In the genomic region with DNA sequence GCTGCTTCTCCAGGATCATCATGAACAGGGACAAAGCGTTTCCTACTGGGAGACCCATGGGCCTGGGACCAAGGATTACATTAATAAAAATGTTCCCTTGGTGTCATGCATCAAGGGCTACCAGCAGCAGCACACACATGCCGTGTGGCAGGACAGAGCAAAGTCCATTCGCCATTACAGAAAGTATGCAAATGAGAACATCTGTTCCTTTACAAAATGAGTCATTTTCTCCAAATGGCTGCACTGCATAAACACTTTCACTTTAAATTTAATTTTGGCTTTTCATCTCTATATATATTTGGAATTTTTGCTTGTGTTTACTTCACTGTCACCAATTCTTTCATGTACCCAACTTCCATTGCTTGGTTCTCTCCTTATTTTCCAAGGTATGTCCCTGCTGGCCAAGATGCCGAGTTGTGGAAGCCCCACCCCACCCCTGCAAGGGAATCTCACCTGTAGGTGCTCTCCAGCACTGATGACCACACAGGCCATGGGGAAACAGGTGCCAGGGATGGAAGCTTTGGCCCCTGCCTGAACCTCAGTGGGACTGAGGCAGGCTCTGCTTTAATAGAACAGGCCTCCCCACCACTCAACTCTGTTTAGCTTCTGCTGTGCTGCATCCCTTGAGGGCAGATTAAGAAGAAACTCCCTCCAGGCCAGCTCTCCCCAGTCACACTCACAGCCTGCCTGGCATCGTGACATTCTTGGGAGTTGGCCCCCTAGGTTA, we compare ENCODE assay signal across 11 cellular contexts. TPM values are rescaled to one million over a fixed set of nuclear protein-coding genes. Genes with fewer than 3 reads are reported as not detected.
DNase-seq lines count a peak whose midpoint lies in the region; ATAC-seq and TF ChIP-seq lines count a peak whose summit lies in the region.
"Had no signal": no experiment of that assay in that cellular context is flagged by ENCODE, and none has a peak within 500 bp of the region (broad histone marks: within the 10 kb centered on the region; RNA-seq: fewer than 3 reads in every experiment).

No MANE protein-coding gene starts in this region.

- ATAC-seq in GM18861 (IDR thresholded peaks at IDR 0.05; ENCODE audit: unreplicated experiment), result peak; percentile 82
- peak; percentile 77 for ATAC-seq in HG03108 (IDR thresholded peaks at IDR 0.05; ENCODE audit: unreplicated experiment)
- ATAC-seq in GM21367 (IDR thresholded peaks at IDR 0.05; ENCODE audit: unreplicated experiment), result no peak
- ATAC-seq: CD8-positive, alpha-beta T cell had no signal

- no peak for TF ChIP-seq POLR2A in prostate gland (IDR thresholded peaks at IDR 0.05)

- H3K36me3 Mint-ChIP-seq in chondrocyte (ENCODE audit: low read depth), result peaks cover 7% of the 10 kb centered on the region
- H3K36me3 Mint-ChIP-seq: CD8-positive, alpha-beta T cell had no signal

- peaks cover 11 to 34% (median 28%) of the 10 kb centered on the region in 10 experiments; a peak in 19 of 20 replicates for H3K4me1 ChIP-seq in BLaER1 treated with 17β-estradiol and CSF1 and Interleukin-3, amounts not matched to agents 10 nM and 100 nM
- H3K4me1 ChIP-seq in prostate gland (replicated peaks), result no peaks in the 10 kb centered on the region

- H3K4me2 ChIP-seq in BLaER1 treated with 17β-estradiol and CSF1 and Interleukin-3, amounts not matched to agents 10 nM and 100 nM, result peak overlapping the region in 7 of 11 experiments; percentile 9 to 45 (median 20); a peak in 7 of 22 replicates

- peaks cover 28% of the 10 kb centered on the region for H3K9me3 Mint-ChIP-seq in chondrocyte (ENCODE audit: low read depth)

- H4K20me1 ChIP-seq in BLaER1 treated with 17β-estradiol and CSF1 and Interleukin-3, amounts not matched to agents 10 nM and 100 nM, result no peaks in the 10 kb centered on the region

- no peak for TF ChIP-seq CTCF in chondrocyte (IDR thresholded peaks at IDR 0.05)
- no peak for TF ChIP-seq CTCF in prostate gland (IDR thresholded peaks at IDR 0.05)
- TF ChIP-seq CTCF in WERI-Rb-1 (IDR thresholded peaks at IDR 0.05; ENCODE audit: low read depth, low read length), result no peak

- peaks cover 35% of the 10 kb centered on the region for H3K27me3 Mint-ChIP-seq in chondrocyte (ENCODE audit: low read depth)

- intact Hi-C loops in prostate gland (cut with DNase I), result no loop called here

- no peaks in the 10 kb centered on the region for H3K4me1 Mint-ChIP-seq in chondrocyte (ENCODE audit: low read depth)

- no peak overlapping the region for H3K27ac ChIP-seq in BLaER1 treated with 17β-estradiol and CSF1 and Interleukin-3, amounts not matched to agents 10 nM and 100 nM
- H3K27ac ChIP-seq in prostate gland, result no peak overlapping the region
- H3K27ac ChIP-seq in WERI-Rb-1, result no peak overlapping the region

- 85% methylated on average over 5 of the region's 5 CpGs for WGBS in prostate gland

- DNase-seq in chondrocyte (ENCODE audit: low spot score), result peak; percentile 15
- no peak for DNase-seq in prostate gland (ENCODE audit: low spot score)
- DNase-seq in WERI-Rb-1, result no peak
- DNase-seq in stimulated activated CD4-positive, alpha-beta T cell treated with anti-CD3 and anti-CD28 coated beads, Interleukin-4, amount 100 ng/mL, for 24 hours, result no peak
- DNase-seq: anterior cingulate cortex, NCI-H774 had no signal

- no peak overlapping the region for H3K9ac ChIP-seq in BLaER1 treated with 17β-estradiol and CSF1 and Interleukin-3, amounts not matched to agents 10 nM and 100 nM

- H3K36me3 ChIP-seq in BLaER1 treated with 17β-estradiol and CSF1 and Interleukin-3, amounts not matched to agents 10 nM and 100 nM, result no peaks in the 10 kb centered on the region
- H3K36me3 ChIP-seq in prostate gland, result no peaks in the 10 kb centered on the region
- H3K36me3 ChIP-seq in WERI-Rb-1, result no peaks in the 10 kb centered on the region

- no peak overlapping the region for H3K4me3 ChIP-seq in BLaER1 treated with 17β-estradiol and CSF1 and Interleukin-3, amounts not matched to agents 10 nM and 100 nM
- no peak overlapping the region for H3K4me3 ChIP-seq in prostate gland
- no peak overlapping the region for H3K4me3 ChIP-seq in WERI-Rb-1 (ENCODE audit: low read depth, low read length)

- no peak overlapping the region for H3K27ac Mint-ChIP-seq in chondrocyte (ENCODE audit: unreplicated experiment)
- H3K27ac Mint-ChIP-seq: CD8-positive, alpha-beta T cell had no signal

- H3K27me3 ChIP-seq in BLaER1 treated with 17β-estradiol and CSF1 and Interleukin-3, amounts not matched to agents 10 nM and 100 nM, result no peaks in the 10 kb centered on the region
- H3K27me3 ChIP-seq in prostate gland (replicated peaks; ENCODE audit: insufficient read depth), result no peaks in the 10 kb centered on the region
- H3K27me3 ChIP-seq in WERI-Rb-1 (ENCODE audit: insufficient read depth, low read depth, severe bottlenecking), result no peaks in the 10 kb centered on the region

- H3K9me3 ChIP-seq in BLaER1 treated with 17β-estradiol and CSF1 and Interleukin-3, amounts not matched to agents 10 nM and 100 nM (replicated peaks in 1 of 11), result peaks cover 19 to 29% (median 22%) of the 10 kb centered on the region in 11 experiments
- H3K9me3 ChIP-seq in prostate gland, result no peaks in the 10 kb centered on the region
- peaks cover 19% of the 10 kb centered on the region for H3K9me3 ChIP-seq in WERI-Rb-1 (ENCODE audit: severe bottlenecking)

- H3K4me3 Mint-ChIP-seq in chondrocyte (ENCODE audit: unreplicated experiment), result no peak overlapping the region
- H3K4me3 Mint-ChIP-seq: CD8-positive, alpha-beta T cell had no signal

RNA-seq across cellular contexts. Expression of a gene that starts 15.6 kb away (rescaled TPM):
- total RNA-seq in chondrocyte (3.9 to 4.9 TPM (median 4.5 TPM) in 3 replicates), prostate gland (10 to 100 TPM in 1 of 2 donors, 1 to 10 TPM in 1; 5.7 to 22.6 TPM)
- total RNA-seq: CD8-positive, alpha-beta T cell had no signal
